8 cellular contexts compared by ENCODE assay signal in the genomic region with DNA sequence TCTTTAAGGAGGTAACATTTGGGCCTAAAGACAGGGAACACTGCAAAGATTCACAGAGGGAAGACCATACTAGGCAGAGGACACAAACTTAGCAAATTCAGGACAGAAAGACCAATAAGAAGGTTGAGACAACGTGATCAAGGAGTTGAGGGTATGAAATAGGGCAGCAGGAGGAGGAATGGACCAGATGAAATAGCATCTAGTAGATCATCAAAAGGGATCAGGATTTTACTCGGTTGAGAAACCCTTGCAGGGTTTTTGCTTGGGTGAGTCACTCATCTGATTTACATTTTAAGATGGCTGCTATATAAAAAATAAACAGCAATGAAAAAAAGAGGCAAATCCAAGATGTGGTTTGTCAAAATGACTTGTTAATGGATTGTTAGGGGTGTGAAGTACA. TPM values are rescaled to one million over a fixed set of nuclear protein-coding genes. Genes with fewer than 3 reads are reported as not detected.
DNase-seq lines count a peak whose midpoint lies in the region; ATAC-seq, FAIRE-seq and TF ChIP-seq lines count a peak whose summit lies in the region.

No MANE protein-coding gene starts in this region.

- DNase-seq in CD8-positive, alpha-beta T cell, result no peak
- DNase-seq in KBM-7, result peak; percentile 12
- peak; percentile 44 for DNase-seq in astrocyte of the spinal cord (ENCODE audit: low read depth, low spot score)
- no peak for DNase-seq in natural killer cell treated with Interleukin-12 subunit alpha and Interleukin-12 subunit beta and Interleukin-15 and Interleukin-18, amount 100 ng/mL, for 72 hours (ENCODE audit: low spot score)
- no peak for DNase-seq in Peyer's patch
- DNase-seq in GM19239 (ENCODE audit: insufficient read length, low spot score), result no peak
- DNase-seq in SKM-1 (lab: John Stamatoyannopoulos, UW; ENCODE audit: unreplicated experiment), result no peak

- no peak for TF ChIP-seq POLR2A in Peyer's patch (IDR thresholded peaks at IDR 0.05)

- peak overlapping the region; percentile 72 for H3K4me3 Mint-ChIP-seq in CD8-positive, alpha-beta T cell
- H3K4me3 Mint-ChIP-seq in natural killer cell treated with Interleukin-12 subunit alpha and Interleukin-12 subunit beta and Interleukin-15 and Interleukin-18, amount 100 ng/mL, for 72 hours, result peak overlapping the region; percentile 77

- H3K27me3 ChIP-seq in CD8-positive, alpha-beta T cell (ENCODE audit: insufficient read depth, low read length), result no peaks in the 10 kb centered on the region
- no peaks in the 10 kb centered on the region for H3K27me3 ChIP-seq in Peyer's patch

- peaks cover 63% of the 10 kb centered on the region for H3K36me3 Mint-ChIP-seq in CD8-positive, alpha-beta T cell
- peaks cover 17% of the 10 kb centered on the region for H3K36me3 Mint-ChIP-seq in natural killer cell treated with Interleukin-12 subunit alpha and Interleukin-12 subunit beta and Interleukin-15 and Interleukin-18, amount 100 ng/mL, for 72 hours

- no peak for FAIRE-seq in GM19239 (lab: Jason Lieb, UNC)

- CTCF ChIA-PET in CD8-positive, alpha-beta T cell (lab: Charles Lee), result no interaction called here

- POLR2A ChIA-PET in CD8-positive, alpha-beta T cell (lab: Charles Lee), result interaction anchor here (1.7 to 6.6 kb wide), 2 partner anchors 32 to 34 kb away, joined by 4 to 132 read pairs; a partner anchor contains a TSS

- peaks cover 77% of the 10 kb centered on the region for H3K4me1 Mint-ChIP-seq in CD8-positive, alpha-beta T cell (ENCODE audit: low read depth)
- peaks cover 69 to 83% of the 10 kb centered on the region in 2 donors for H3K4me1 Mint-ChIP-seq in natural killer cell treated with Interleukin-12 subunit alpha and Interleukin-12 subunit beta and Interleukin-15 and Interleukin-18, amount 100 ng/mL, for 72 hours (ENCODE audit: low read depth in 2 of 2)

- no peak for TF ChIP-seq CTCF in CD8-positive, alpha-beta T cell (IDR thresholded peaks at IDR 0.05)
- TF ChIP-seq CTCF in astrocyte of the spinal cord (IDR thresholded peaks at IDR 0.05; ENCODE audit: low read depth, low read length), result no peak
- no peak for TF ChIP-seq CTCF in Peyer's patch (IDR thresholded peaks at IDR 0.05)

- H3K4me3 ChIP-seq in CD8-positive, alpha-beta T cell (ENCODE audit: low read depth, low read length), result peak overlapping the region; percentile 1
- H3K4me3 ChIP-seq in astrocyte of the spinal cord (ENCODE audit: low read depth, low read length) (no peak overlapping the region), Peyer's patch (no peak overlapping the region)

- H3K9me3 ChIP-seq in CD8-positive, alpha-beta T cell (ENCODE audit: low read length), result no peaks in the 10 kb centered on the region
- H3K9me3 ChIP-seq in Peyer's patch, result no peaks in the 10 kb centered on the region

- peak overlapping the region; percentile 80 for H3K27ac Mint-ChIP-seq in CD8-positive, alpha-beta T cell
- peak overlapping the region; percentile 83 to 98 for H3K27ac Mint-ChIP-seq in natural killer cell treated with Interleukin-12 subunit alpha and Interleukin-12 subunit beta and Interleukin-15 and Interleukin-18, amount 100 ng/mL, for 72 hours

- intact Hi-C loops in CD8-positive, alpha-beta T cell (cut with DNase I, micrococcal nuclease), result loop anchor here (2.0 to 10.0 kb wide), 5 partner anchors 14 to 1100 kb away; a partner anchor contains a TSS

- H3K27me3 Mint-ChIP-seq in CD8-positive, alpha-beta T cell (ENCODE audit: low read depth), result no peaks in the 10 kb centered on the region
- no peaks in the 10 kb centered on the region for H3K27me3 Mint-ChIP-seq in natural killer cell treated with Interleukin-12 subunit alpha and Interleukin-12 subunit beta and Interleukin-15 and Interleukin-18, amount 100 ng/mL, for 72 hours

- no peak overlapping the region for H3K27ac ChIP-seq in CD8-positive, alpha-beta T cell (ENCODE audit: low read depth, low read length)
- no peak overlapping the region for H3K27ac ChIP-seq in Peyer's patch

- H3K9me3 Mint-ChIP-seq in CD8-positive, alpha-beta T cell, result no peaks in the 10 kb centered on the region
- H3K9me3 Mint-ChIP-seq in natural killer cell treated with Interleukin-12 subunit alpha and Interleukin-12 subunit beta and Interleukin-15 and Interleukin-18, amount 100 ng/mL, for 72 hours, result no peaks in the 10 kb centered on the region

- peaks cover 78% of the 10 kb centered on the region for H3K4me1 ChIP-seq in CD8-positive, alpha-beta T cell (ENCODE audit: insufficient read depth, low read length)
- peaks cover 0 to 65% (median 15%) of the 10 kb centered on the region in 4 donors for H3K4me1 ChIP-seq in Peyer's patch

- peaks cover 3% of the 10 kb centered on the region for H3K36me3 ChIP-seq in CD8-positive, alpha-beta T cell (ENCODE audit: insufficient read depth, low read length)
- peaks cover 0 to 16% (median 0%) of the 10 kb centered on the region in 3 donors for H3K36me3 ChIP-seq in Peyer's patch

- ATAC-seq in CD8-positive, alpha-beta T cell, result no peak
- no peak for ATAC-seq in natural killer cell treated with Interleukin-12 subunit alpha and Interleukin-12 subunit beta and Interleukin-15 and Interleukin-18, amount 100 ng/mL, for 72 hours
- ATAC-seq in HG03175 (IDR thresholded peaks at IDR 0.05; ENCODE audit: unreplicated experiment), result no peak

- in situ Hi-C loops in KBM-7 (cut with MboI; ENCODE audit: low pct_unique_long_range_greater_than_20kb, low sequenced_read_pairs) (no loop called here), astrocyte of the spinal cord (cut with HindIII; ENCODE audit: low sequenced_read_pairs) (no loop called here)

RNA-seq across cellular contexts. Expression of a gene that starts 4.7 kb away (rescaled TPM):
- 100 to 1,000 TPM; 471 to 494 TPM for total RNA-seq in CD8-positive, alpha-beta T cell
- 100 to 1,000 TPM; 200 to 203 TPM for total RNA-seq in natural killer cell treated with Interleukin-12 subunit alpha and Interleukin-12 subunit beta and Interleukin-15 and Interleukin-18, amount 100 ng/mL, for 72 hours
- 100 to 1,000 TPM; 110 to 639 (median 135) TPM for total RNA-seq in Peyer's patch

RNA-seq across cellular contexts. Expression of a gene that starts 34.8 kb away (rescaled TPM):
- total RNA-seq in CD8-positive, alpha-beta T cell, result 1 to 10 TPM; 1.3 to 1.5 TPM
- 10 to 100 TPM; 14.9 to 26.1 TPM for total RNA-seq in natural killer cell treated with Interleukin-12 subunit alpha and Interleukin-12 subunit beta and Interleukin-15 and Interleukin-18, amount 100 ng/mL, for 72 hours
- 1 to 10 TPM in 3 of 4 donors, not detected in 1; 2.1 to 5.0 (median 2.7) TPM for total RNA-seq in Peyer's patch

Comparison
In these comparisons a context has a peak if more than half of its experiments do, and no peak if none do; other contexts are left out.
1. DNase-seq: peak in KBM-7 (single experiment) and astrocyte of the spinal cord (single experiment); none in CD8-positive, alpha-beta T cell (0 of 7), natural killer cell treated with Interleukin-12 subunit alpha and Interleukin-12 subunit beta and Interleukin-15 and Interleukin-18, amount 100 ng/mL, for 72 hours (single experiment), Peyer's patch (0 of 3), GM19239 (single experiment) and SKM-1 (single experiment).